In the genomic region with DNA sequence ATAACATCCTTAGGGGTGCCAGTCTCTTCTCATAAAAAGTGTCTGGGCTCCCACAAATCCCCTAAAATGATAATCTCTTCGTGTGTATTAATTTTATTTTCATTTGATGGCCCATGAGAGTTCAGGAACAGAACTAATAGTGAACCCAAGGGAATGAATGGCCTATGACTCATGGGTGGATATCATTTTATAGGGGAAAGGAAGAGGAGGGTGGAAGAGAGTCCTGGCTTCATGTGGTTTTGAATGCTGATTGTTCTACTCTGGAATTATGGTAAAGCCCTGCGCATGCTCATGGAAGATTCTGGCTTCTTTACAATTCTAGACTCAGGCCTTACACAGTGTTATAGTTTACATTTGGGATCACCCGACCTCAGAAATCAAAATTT, we compare ENCODE assay signal across 8 cellular contexts. TPM values are rescaled to one million over a fixed set of nuclear protein-coding genes. Genes with fewer than 3 reads are reported as not detected.
DNase-seq lines count a peak whose midpoint lies in the region; ATAC-seq lines count a peak whose summit lies in the region.

No MANE protein-coding gene starts in this region.

- peak; percentile 77 for DNase-seq in ACHN
- DNase-seq in myocyte (ENCODE audit: low read depth): peak; percentile 61
- no peak for DNase-seq in COR-L47 (lab: John Stamatoyannopoulos, UW)
- DNase-seq in D341Med (ENCODE audit: low spot score): no peak

- ATAC-seq in GM18909 (IDR thresholded peaks at IDR 0.05; ENCODE audit: poor library complexity, unreplicated experiment) (no peak), HG03135 (IDR thresholded peaks at IDR 0.05; ENCODE audit: unreplicated experiment) (no peak)

- in situ Hi-C loops in ACHN (cut with HindIII; ENCODE audit: low pct_ligation_motif_present, low pct_unique_long_range_greater_than_20kb, low sequenced_read_pairs): no loop called here

- no peaks in the 10 kb centered on the region for H3K9me3 ChIP-seq in HUES64 (ENCODE audit: insufficient read depth, low read depth, low read length)

- H3K27me3 ChIP-seq in HUES64 (ENCODE audit: insufficient read depth, low read length): no peaks in the 10 kb centered on the region

- WGBS in HUES64: 52% methylated on average over 3 of the region's 3 CpGs

- H3K9ac ChIP-seq in HUES64 (ENCODE audit: low read depth, low read length): peak overlapping the region; percentile 7; the same call in 1 of the 2 replicates

- H3K27ac ChIP-seq in HUES64 (ENCODE audit: low read depth, low read length) (peak overlapping the region; percentile 33), cingulate gyrus (ENCODE audit: low read depth, low read length) (peak overlapping the region; percentile 69)

- no peaks in the 10 kb centered on the region for H3K36me3 ChIP-seq in HUES64 (ENCODE audit: insufficient read depth, low read length)

- H3K4me3 ChIP-seq in HUES64 (ENCODE audit: low read length): 0 out of 2 replicates have a peak overlapping the region, but pooled peaks have one; percentile 0

- H3K4me1 ChIP-seq in HUES64 (ENCODE audit: insufficient read depth, low read length): peaks cover 38% of the 10 kb centered on the region

RNA-seq across cellular contexts. Expression of a gene that starts 35.3 kb away (rescaled TPM):
- polyA plus RNA-seq in HUES64 (2013, experiment 1 of 2): 3.7 TPM
- polyA plus RNA-seq in HUES64 (2013, experiment 2 of 2): 6.8 TPM
- total RNA-seq in myocyte: 8.0 and 8.8 TPM in 2 replicates
- polyA plus RNA-seq in myocyte (2012): 7.1 TPM

Comparison
In these comparisons a context has a peak if more than half of its experiments do, and no peak if none do; other contexts are left out.
1. DNase-seq: peak in ACHN (single experiment) and myocyte (single experiment); none in COR-L47 (single experiment) and D341Med (single experiment).